ENCODE assay signal across 1 cellular context in the genomic region with DNA sequence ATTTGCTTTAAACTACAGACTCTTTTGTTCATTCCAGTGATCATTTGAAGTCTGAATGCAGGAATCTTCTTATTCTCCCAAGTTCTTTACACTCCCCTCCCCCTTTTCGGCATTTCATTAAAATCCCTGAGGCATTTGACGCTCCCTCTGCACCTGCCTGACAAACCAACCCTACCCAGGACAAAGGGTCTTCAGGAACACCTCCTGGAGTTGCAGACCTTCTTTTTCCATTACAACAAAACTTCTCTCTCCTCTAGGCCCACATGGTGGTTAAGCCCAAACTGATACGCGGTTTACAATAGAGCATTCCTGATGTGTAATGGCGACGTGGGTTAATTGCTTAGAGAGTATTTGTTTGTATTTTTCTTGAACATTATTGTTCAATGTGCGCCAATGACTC.
TF ChIP-seq lines count a peak whose summit lies in the region.

No MANE protein-coding gene starts in this region.

TF ChIP-seq in WTC11, 78 proteins besides CTCF, POLR2A, EP300 and RAD21 (continued from another document):
- TF ChIP-seq, protein P1, sequence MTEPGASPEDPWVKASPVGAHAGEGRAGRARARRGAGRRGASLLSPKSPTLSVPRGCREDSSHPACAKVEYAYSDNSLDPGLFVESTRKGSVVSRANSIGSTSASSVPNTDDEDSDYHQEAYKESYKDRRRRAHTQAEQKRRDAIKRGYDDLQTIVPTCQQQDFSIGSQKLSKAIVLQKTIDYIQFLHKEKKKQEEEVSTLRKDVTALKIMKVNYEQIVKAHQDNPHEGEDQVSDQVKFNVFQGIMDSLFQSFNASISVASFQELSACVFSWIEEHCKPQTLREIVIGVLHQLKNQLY (CRISPR knock-in tag; IDR thresholded peaks at IDR 0.05): no peak
- no peak for TF ChIP-seq ZNF263 (CRISPR knock-in tag; IDR thresholded peaks at IDR 0.05; ENCODE audit: low read depth)
